Comparison of ENCODE assay signal across 1 cellular context in genomic region chr11:75214411-75214821, GRCh38.
TF ChIP-seq lines count a peak whose summit lies in the region.

No MANE protein-coding gene starts in this region.

TF ChIP-seq in K562, 482 proteins besides CTCF, POLR2A, EP300 and RAD21 (continued from another document and continues in another):
- peak; percentile 81; the same call in 1 of the 2 replicates for TF ChIP-seq ZNF609 (CRISPR knock-in tag; IDR thresholded peaks at IDR 0.05; ENCODE audit: borderline replicate concordance)
- no peak for TF ChIP-seq FOXJ3 (CRISPR knock-in tag; IDR thresholded peaks at IDR 0.05)
- TF ChIP-seq USF2 (CRISPR knock-in tag; IDR thresholded peaks at IDR 0.05) = peak; percentile 42; the same call in 1 of the 2 replicates
- no peak for TF ChIP-seq SMAD1 (IDR thresholded peaks at IDR 0.05; ENCODE audit: low read depth, low read length, partially characterized antibody)
- peak; percentile 87 for TF ChIP-seq LCOR (CRISPR knock-in tag; IDR thresholded peaks at IDR 0.05)
- TF ChIP-seq ZNF696 (CRISPR knock-in tag; conservative IDR thresholded peaks at IDR 0.05) = no peak
- no peak for TF ChIP-seq ZNF354B (CRISPR knock-in tag; IDR thresholded peaks at IDR 0.05)
- no peak for TF ChIP-seq TAF15 (IDR thresholded peaks at IDR 0.05; ENCODE audit: low read depth, low read length)
- no peak for TF ChIP-seq ZNF23 (CRISPR knock-in tag; IDR thresholded peaks at IDR 0.05)
- TF ChIP-seq, protein P1, sequence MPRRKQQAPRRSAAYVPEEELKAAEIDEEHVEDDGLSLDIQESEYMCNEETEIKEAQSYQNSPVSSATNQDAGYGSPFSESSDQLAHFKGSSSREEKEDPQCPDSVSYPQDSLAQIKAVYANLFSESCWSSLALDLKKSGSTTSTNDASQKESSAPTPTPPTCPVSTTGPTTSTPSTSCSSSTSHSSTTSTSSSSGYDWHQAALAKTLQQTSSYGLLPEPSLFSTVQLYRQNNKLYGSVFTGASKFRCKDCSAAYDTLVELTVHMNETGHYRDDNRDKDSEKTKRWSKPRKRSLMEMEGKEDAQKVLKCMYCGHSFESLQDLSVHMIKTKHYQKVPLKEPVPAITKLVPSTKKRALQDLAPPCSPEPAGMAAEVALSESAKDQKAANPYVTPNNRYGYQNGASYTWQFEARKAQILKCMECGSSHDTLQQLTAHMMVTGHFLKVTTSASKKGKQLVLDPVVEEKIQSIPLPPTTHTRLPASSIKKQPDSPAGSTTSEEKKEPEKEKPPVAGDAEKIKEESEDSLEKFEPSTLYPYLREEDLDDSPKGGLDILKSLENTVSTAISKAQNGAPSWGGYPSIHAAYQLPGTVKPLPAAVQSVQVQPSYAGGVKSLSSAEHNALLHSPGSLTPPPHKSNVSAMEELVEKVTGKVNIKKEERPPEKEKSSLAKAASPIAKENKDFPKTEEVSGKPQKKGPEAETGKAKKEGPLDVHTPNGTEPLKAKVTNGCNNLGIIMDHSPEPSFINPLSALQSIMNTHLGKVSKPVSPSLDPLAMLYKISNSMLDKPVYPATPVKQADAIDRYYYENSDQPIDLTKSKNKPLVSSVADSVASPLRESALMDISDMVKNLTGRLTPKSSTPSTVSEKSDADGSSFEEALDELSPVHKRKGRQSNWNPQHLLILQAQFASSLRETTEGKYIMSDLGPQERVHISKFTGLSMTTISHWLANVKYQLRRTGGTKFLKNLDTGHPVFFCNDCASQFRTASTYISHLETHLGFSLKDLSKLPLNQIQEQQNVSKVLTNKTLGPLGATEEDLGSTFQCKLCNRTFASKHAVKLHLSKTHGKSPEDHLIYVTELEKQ (CRISPR knock-in tag; IDR thresholded peaks at IDR 0.05) = no peak
- TF ChIP-seq ZNF830 (CRISPR knock-in tag; IDR thresholded peaks at IDR 0.05) = no peak
- TF ChIP-seq GATAD2A (IDR thresholded peaks at IDR 0.05) = no peak
- peak; percentile 38; the same call in 1 of the 2 replicates for TF ChIP-seq ZNF311 (CRISPR knock-in tag; IDR thresholded peaks at IDR 0.05)
- TF ChIP-seq ZNF766 (CRISPR knock-in tag; conservative IDR thresholded peaks at IDR 0.05) = peak; percentile 92
- TF ChIP-seq STAG1 (CRISPR knock-in tag; IDR thresholded peaks at IDR 0.05; ENCODE audit: borderline replicate concordance) = peak; percentile 35; the same call in 1 of the 2 replicates
- TF ChIP-seq ILK (tag; IDR thresholded peaks at IDR 0.05; ENCODE audit: borderline replicate concordance, low read depth) = no peak
- peak in 1 of 2 experiments; percentile 83; a peak in 2 of 4 replicates for TF ChIP-seq TEAD1 (CRISPR knock-in tag; IDR thresholded peaks at IDR 0.05)
- TF ChIP-seq JUNB (CRISPR knock-in tag; conservative IDR thresholded peaks at IDR 0.05) = no peak
- no peak for TF ChIP-seq MTA1 (IDR thresholded peaks at IDR 0.05; ENCODE audit: borderline replicate concordance)
- TF ChIP-seq ZKSCAN3 (CRISPR knock-in tag; IDR thresholded peaks at IDR 0.05) = no peak
- TF ChIP-seq, protein P2, sequence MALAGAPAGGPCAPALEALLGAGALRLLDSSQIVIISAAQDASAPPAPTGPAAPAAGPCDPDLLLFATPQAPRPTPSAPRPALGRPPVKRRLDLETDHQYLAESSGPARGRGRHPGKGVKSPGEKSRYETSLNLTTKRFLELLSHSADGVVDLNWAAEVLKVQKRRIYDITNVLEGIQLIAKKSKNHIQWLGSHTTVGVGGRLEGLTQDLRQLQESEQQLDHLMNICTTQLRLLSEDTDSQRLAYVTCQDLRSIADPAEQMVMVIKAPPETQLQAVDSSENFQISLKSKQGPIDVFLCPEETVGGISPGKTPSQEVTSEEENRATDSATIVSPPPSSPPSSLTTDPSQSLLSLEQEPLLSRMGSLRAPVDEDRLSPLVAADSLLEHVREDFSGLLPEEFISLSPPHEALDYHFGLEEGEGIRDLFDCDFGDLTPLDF (CRISPR knock-in tag; IDR thresholded peaks at IDR 0.05) = peak; percentile 57; the same call in 1 of the 2 replicates
- TF ChIP-seq, protein P3, sequence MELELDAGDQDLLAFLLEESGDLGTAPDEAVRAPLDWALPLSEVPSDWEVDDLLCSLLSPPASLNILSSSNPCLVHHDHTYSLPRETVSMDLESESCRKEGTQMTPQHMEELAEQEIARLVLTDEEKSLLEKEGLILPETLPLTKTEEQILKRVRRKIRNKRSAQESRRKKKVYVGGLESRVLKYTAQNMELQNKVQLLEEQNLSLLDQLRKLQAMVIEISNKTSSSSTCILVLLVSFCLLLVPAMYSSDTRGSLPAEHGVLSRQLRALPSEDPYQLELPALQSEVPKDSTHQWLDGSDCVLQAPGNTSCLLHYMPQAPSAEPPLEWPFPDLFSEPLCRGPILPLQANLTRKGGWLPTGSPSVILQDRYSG (tag; conservative IDR thresholded peaks at IDR 0.05; ENCODE audit: low read depth) = 0 out of 2 replicates have a peak, but pooled peaks have one; percentile 58
- TF ChIP-seq, protein P4, sequence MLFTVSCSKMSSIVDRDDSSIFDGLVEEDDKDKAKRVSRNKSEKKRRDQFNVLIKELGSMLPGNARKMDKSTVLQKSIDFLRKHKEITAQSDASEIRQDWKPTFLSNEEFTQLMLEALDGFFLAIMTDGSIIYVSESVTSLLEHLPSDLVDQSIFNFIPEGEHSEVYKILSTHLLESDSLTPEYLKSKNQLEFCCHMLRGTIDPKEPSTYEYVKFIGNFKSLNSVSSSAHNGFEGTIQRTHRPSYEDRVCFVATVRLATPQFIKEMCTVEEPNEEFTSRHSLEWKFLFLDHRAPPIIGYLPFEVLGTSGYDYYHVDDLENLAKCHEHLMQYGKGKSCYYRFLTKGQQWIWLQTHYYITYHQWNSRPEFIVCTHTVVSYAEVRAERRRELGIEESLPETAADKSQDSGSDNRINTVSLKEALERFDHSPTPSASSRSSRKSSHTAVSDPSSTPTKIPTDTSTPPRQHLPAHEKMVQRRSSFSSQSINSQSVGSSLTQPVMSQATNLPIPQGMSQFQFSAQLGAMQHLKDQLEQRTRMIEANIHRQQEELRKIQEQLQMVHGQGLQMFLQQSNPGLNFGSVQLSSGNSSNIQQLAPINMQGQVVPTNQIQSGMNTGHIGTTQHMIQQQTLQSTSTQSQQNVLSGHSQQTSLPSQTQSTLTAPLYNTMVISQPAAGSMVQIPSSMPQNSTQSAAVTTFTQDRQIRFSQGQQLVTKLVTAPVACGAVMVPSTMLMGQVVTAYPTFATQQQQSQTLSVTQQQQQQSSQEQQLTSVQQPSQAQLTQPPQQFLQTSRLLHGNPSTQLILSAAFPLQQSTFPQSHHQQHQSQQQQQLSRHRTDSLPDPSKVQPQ (CRISPR knock-in tag; IDR thresholded peaks at IDR 0.05; ENCODE audit: borderline replicate concordance) = no peak
- no peak for TF ChIP-seq HNRNPL (IDR thresholded peaks at IDR 0.05; ENCODE audit: low read depth, low read length)
- no peak for TF ChIP-seq ZNF668 (CRISPR knock-in tag; IDR thresholded peaks at IDR 0.05)
- TF ChIP-seq ASH1L (IDR thresholded peaks at IDR 0.05; ENCODE audit: borderline replicate concordance, low read depth, partially characterized antibody) = no peak
- no peak for TF ChIP-seq JUN (IDR thresholded peaks at IDR 0.05; ENCODE audit: borderline replicate concordance, low read depth, low read length)
- no peak for TF ChIP-seq JUN (CRISPR knock-in tag; IDR thresholded peaks at IDR 0.05; ENCODE audit: borderline replicate concordance)
- TF ChIP-seq PHF21A (IDR thresholded peaks at IDR 0.05; ENCODE audit: borderline replicate concordance, low read depth) = no peak
- TF ChIP-seq ZNF780A (CRISPR knock-in tag; IDR thresholded peaks at IDR 0.05) = no peak
- 0 out of 2 replicates have a peak, but pooled peaks have one; percentile 18 for TF ChIP-seq USF1 (CRISPR knock-in tag; IDR thresholded peaks at IDR 0.05)
- TF ChIP-seq, protein P5, sequence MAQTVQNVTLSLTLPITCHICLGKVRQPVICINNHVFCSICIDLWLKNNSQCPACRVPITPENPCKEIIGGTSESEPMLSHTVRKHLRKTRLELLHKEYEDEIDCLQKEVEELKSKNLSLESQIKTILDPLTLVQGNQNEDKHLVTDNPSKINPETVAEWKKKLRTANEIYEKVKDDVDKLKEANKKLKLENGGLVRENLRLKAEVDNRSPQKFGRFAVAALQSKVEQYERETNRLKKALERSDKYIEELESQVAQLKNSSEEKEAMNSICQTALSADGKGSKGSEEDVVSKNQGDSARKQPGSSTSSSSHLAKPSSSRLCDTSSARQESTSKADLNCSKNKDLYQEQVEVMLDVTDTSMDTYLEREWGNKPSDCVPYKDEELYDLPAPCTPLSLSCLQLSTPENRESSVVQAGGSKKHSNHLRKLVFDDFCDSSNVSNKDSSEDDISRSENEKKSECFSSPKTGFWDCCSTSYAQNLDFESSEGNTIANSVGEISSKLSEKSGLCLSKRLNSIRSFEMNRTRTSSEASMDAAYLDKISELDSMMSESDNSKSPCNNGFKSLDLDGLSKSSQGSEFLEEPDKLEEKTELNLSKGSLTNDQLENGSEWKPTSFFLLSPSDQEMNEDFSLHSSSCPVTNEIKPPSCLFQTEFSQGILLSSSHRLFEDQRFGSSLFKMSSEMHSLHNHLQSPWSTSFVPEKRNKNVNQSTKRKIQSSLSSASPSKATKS (CRISPR knock-in tag; IDR thresholded peaks at IDR 0.05) = no peak
- 0 out of 4 replicates have a peak, but pooled peaks of 1 of the 2 experiments have one; percentile 33 for TF ChIP-seq FOXA3 (CRISPR knock-in tag; conservative IDR thresholded peaks at IDR 0.05 in 1 of 2, IDR thresholded peaks at IDR 0.05 in 1 of 2)
- no peak for TF ChIP-seq NFE2L1 (tag; IDR thresholded peaks at IDR 0.05; ENCODE audit: borderline replicate concordance, low read depth)
- TF ChIP-seq, protein P6, sequence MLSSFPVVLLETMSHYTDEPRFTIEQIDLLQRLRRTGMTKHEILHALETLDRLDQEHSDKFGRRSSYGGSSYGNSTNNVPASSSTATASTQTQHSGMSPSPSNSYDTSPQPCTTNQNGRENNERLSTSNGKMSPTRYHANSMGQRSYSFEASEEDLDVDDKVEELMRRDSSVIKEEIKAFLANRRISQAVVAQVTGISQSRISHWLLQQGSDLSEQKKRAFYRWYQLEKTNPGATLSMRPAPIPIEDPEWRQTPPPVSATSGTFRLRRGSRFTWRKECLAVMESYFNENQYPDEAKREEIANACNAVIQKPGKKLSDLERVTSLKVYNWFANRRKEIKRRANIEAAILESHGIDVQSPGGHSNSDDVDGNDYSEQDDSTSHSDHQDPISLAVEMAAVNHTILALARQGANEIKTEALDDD (IDR thresholded peaks at IDR 0.05) = no peak
- TF ChIP-seq GTF2A2 (tag; IDR thresholded peaks at IDR 0.05) = no peak
- no peak for TF ChIP-seq PTBP1 (IDR thresholded peaks at IDR 0.05; ENCODE audit: low read depth, low read length)
- no peak for TF ChIP-seq MBD1 (CRISPR knock-in tag; IDR thresholded peaks at IDR 0.05)
- TF ChIP-seq SETDB1 (IDR thresholded peaks at IDR 0.05; ENCODE audit: low read length) = no peak
- no peak for TF ChIP-seq MED1 (CRISPR knock-in tag; IDR thresholded peaks at IDR 0.05; ENCODE audit: borderline replicate concordance)
- no peak for TF ChIP-seq IRF2 (CRISPR knock-in tag; IDR thresholded peaks at IDR 0.05)
- TF ChIP-seq THRAP3 (IDR thresholded peaks at IDR 0.05; ENCODE audit: borderline replicate concordance) = no peak
- no peak for TF ChIP-seq TEAD4 (IDR thresholded peaks at IDR 0.05; ENCODE audit: low read length)
- no peak for TF ChIP-seq TEAD4 (CRISPR knock-in tag; IDR thresholded peaks at IDR 0.05; ENCODE audit: borderline replicate concordance)
